Comparison of ENCODE assay signal across 14 cellular contexts in the genomic region with DNA sequence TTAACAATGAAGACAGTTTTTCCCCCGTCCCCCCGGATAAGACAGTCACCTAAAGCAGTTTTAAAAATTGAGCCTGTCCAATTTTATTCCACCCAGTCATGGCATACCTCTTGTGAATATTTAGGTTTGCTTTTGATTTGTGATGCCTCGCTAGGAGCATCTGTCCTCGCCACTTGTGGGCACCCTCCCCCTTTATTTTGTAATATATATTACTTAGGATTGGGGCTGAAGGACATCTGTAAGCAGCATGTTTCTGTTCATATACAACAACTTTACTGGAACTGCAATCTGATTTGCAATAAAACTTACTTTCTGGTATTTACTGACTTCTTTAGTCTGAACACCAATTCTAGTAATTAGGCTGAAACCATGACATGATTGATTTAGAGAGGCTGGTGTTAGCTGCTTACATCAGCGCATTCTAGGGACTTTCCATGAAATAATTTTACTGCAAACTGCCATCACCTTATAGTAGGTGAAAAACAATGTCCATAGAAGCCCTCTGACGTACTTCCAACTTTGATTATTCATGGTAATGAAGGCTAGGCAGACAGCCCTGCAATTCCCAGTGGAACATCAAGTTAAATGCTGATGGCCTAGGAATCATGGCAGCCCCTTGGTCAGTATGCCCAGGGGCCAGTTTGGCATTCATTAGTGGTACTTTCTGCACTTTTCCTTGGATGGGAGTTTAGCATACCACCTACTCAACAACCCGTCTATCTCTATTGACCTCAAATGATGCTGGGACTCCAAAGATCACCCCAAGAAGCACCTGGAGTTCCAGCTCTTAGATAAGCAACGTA.
DNase-seq lines count a peak whose midpoint lies in the region; ATAC-seq and TF ChIP-seq lines count a peak whose summit lies in the region.
"Had no signal": no experiment of that assay in that cellular context is flagged by ENCODE, and none has a peak within 500 bp of the region (broad histone marks: within the 10 kb centered on the region; RNA-seq: fewer than 3 reads in every experiment).

No MANE protein-coding gene starts in this region.

- peak; percentile 27 for ATAC-seq in activated CD8-positive, alpha-beta T cell treated with anti-CD3 and anti-CD28 coated beads for 36 hours
- no peak for ATAC-seq in activated CD8-positive, alpha-beta T cell treated with anti-CD3 and anti-CD28 coated beads, Interleukin-2, amount 10 ng/mL, durations not matched to agents 7 days and 5 days
- ATAC-seq in left lobe of liver = no peak

- H3K9me3 ChIP-seq in HEK293 (ENCODE audit: control insufficient read depth, insufficient read depth, low read depth, low read length) (no peaks in the 10 kb centered on the region), Loucy (ENCODE audit: insufficient read depth, low read depth, low read length) (peaks cover 14% of the 10 kb centered on the region; the same call in 1 of the 2 replicates)

- TF ChIP-seq CTCF in activated CD8-positive, alpha-beta T cell treated with anti-CD3 and anti-CD28 coated beads for 36 hours (IDR thresholded peaks at IDR 0.05) = no peak
- no peak for TF ChIP-seq CTCF in HEK293 (tag by site-specific recombination; IDR thresholded peaks at IDR 0.05)
- peak; percentile 51 for TF ChIP-seq CTCF in Loucy (conservative IDR thresholded peaks at IDR 0.05; ENCODE audit: low read length)
- peak; percentile 33 for TF ChIP-seq CTCF in osteocyte (IDR thresholded peaks at IDR 0.05)

- POLR2A ChIA-PET in activated CD8-positive, alpha-beta T cell treated with anti-CD3 and anti-CD28 coated beads for 36 hours (lab: Charles Lee) = interaction anchor here (0.6 kb wide), 1 partner anchor 23 kb away, joined by 4 read pairs; no protein-coding TSS in a partner anchor
- POLR2A ChIA-PET in activated CD8-positive, alpha-beta T cell treated with anti-CD3 and anti-CD28 coated beads, Interleukin-2, amount 10 ng/mL, durations not matched to agents 7 days and 5 days (lab: Charles Lee) = no interaction called here
- POLR2A ChIA-PET in HEK293 (lab: Yijun Ruan, JAX) = no interaction called here

- DNase-seq in activated CD8-positive, alpha-beta T cell treated with anti-CD3 and anti-CD28 coated beads for 36 hours = no peak
- no peak for DNase-seq in activated CD8-positive, alpha-beta T cell treated with anti-CD3 and anti-CD28 coated beads, Interleukin-2, amount 10 ng/mL, durations not matched to agents 7 days and 5 days
- DNase-seq in osteocyte (ENCODE audit: extremely low spot score, unreplicated experiment) (no peak), SIG-M5 treated with dmso at 0.1 percent for 504 hours (lab: John Stamatoyannopoulos, UW; ENCODE audit: unreplicated experiment) (no peak), DMS114 treated with DMSO at 0.1 percent for 48 hours (lab: John Stamatoyannopoulos, UW; ENCODE audit: unreplicated experiment) (no peak), left lobe of liver (ENCODE audit: low spot score) (no peak)
- DNase-seq: ACHN, DMS79, hypothalamus, mesendoderm, NCI-H187, posterior cingulate gyrus had no signal

- no peaks in the 10 kb centered on the region for H3K79me2 ChIP-seq in Loucy (ENCODE audit: insufficient read depth, low read length)

- no peak overlapping the region for H3K27ac ChIP-seq in HEK293 (ENCODE audit: extremely low read depth, low read depth, low read length)

- intact Hi-C loops in activated CD8-positive, alpha-beta T cell treated with anti-CD3 and anti-CD28 coated beads for 36 hours (cut with micrococcal nuclease) = no loop called here

- H3K4me1 Mint-ChIP-seq in activated CD8-positive, alpha-beta T cell treated with anti-CD3 and anti-CD28 coated beads for 36 hours (ENCODE audit: low read depth) = no peaks in the 10 kb centered on the region
- H3K4me1 Mint-ChIP-seq in activated CD8-positive, alpha-beta T cell treated with anti-CD3 and anti-CD28 coated beads, Interleukin-2, amount 10 ng/mL, durations not matched to agents 7 days and 5 days (ENCODE audit: low read depth) = no peaks in the 10 kb centered on the region
- H3K4me1 Mint-ChIP-seq in osteocyte (ENCODE audit: unreplicated experiment) = peaks cover 13% of the 10 kb centered on the region

- no peak overlapping the region for H2AFZ ChIP-seq in Loucy (ENCODE audit: low read length)

- no peaks in the 10 kb centered on the region for H3K36me3 Mint-ChIP-seq in activated CD8-positive, alpha-beta T cell treated with anti-CD3 and anti-CD28 coated beads for 36 hours (ENCODE audit: low read depth)
- H3K36me3 Mint-ChIP-seq in activated CD8-positive, alpha-beta T cell treated with anti-CD3 and anti-CD28 coated beads, Interleukin-2, amount 10 ng/mL, durations not matched to agents 7 days and 5 days (ENCODE audit: low read depth) = no peaks in the 10 kb centered on the region
- H3K36me3 Mint-ChIP-seq in osteocyte (ENCODE audit: unreplicated experiment) = peaks cover 2% of the 10 kb centered on the region

- H3K4me3 Mint-ChIP-seq in activated CD8-positive, alpha-beta T cell treated with anti-CD3 and anti-CD28 coated beads for 36 hours = no peak overlapping the region
- H3K4me3 Mint-ChIP-seq in activated CD8-positive, alpha-beta T cell treated with anti-CD3 and anti-CD28 coated beads, Interleukin-2, amount 10 ng/mL, durations not matched to agents 7 days and 5 days = no peak overlapping the region
- no peak overlapping the region for H3K4me3 Mint-ChIP-seq in osteocyte (ENCODE audit: unreplicated experiment)

- H3K36me3 ChIP-seq in HEK293 (ENCODE audit: control insufficient read depth in 2 of 2, insufficient read depth in 1 of 2, low read length in 2 of 2) = no peaks in the 10 kb centered on the region
- no peaks in the 10 kb centered on the region; the same call in 1 of the 2 replicates for H3K36me3 ChIP-seq in Loucy (ENCODE audit: insufficient read depth, low read length)

- H3K4me3 ChIP-seq in HEK293 (ENCODE audit: low read depth, low read length) (no peak overlapping the region), Loucy (ENCODE audit: low read length, poor library complexity, severe bottlenecking) (no peak overlapping the region)

- H3K4me2 ChIP-seq in Loucy (ENCODE audit: low read depth, low read length, poor library complexity, severe bottlenecking) = no peak overlapping the region

- CTCF ChIA-PET in activated CD8-positive, alpha-beta T cell treated with anti-CD3 and anti-CD28 coated beads for 36 hours (lab: Charles Lee) = no interaction called here
- CTCF ChIA-PET in activated CD8-positive, alpha-beta T cell treated with anti-CD3 and anti-CD28 coated beads, Interleukin-2, amount 10 ng/mL, durations not matched to agents 7 days and 5 days (lab: Charles Lee) = no interaction called here
- CTCF ChIA-PET in HEK293 (lab: Yijun Ruan, JAX) = interaction anchor here (0.6 to 2.1 kb wide), 3 partner anchors 10 to 1417 kb away, joined by 3 to 15 read pairs (median 4); no protein-coding TSS in a partner anchor

- no peaks in the 10 kb centered on the region for H3K9me2 ChIP-seq in Loucy (replicated peaks; ENCODE audit: low read depth, low read length)

- H3K4me1 ChIP-seq in HEK293 (ENCODE audit: control insufficient read depth, insufficient read depth, low read length) (no peaks in the 10 kb centered on the region), Loucy (ENCODE audit: insufficient read depth, low read length, poor library complexity, severe bottlenecking) (peaks cover 9% of the 10 kb centered on the region)

- no peak overlapping the region for H3K27ac Mint-ChIP-seq in activated CD8-positive, alpha-beta T cell treated with anti-CD3 and anti-CD28 coated beads for 36 hours
- H3K27ac Mint-ChIP-seq in activated CD8-positive, alpha-beta T cell treated with anti-CD3 and anti-CD28 coated beads, Interleukin-2, amount 10 ng/mL, durations not matched to agents 7 days and 5 days = no peak overlapping the region
- H3K27ac Mint-ChIP-seq in osteocyte (ENCODE audit: unreplicated experiment) = no peak overlapping the region

- no peaks in the 10 kb centered on the region for H3F3A ChIP-seq in Loucy (ENCODE audit: low read depth)

- peaks cover 3% of the 10 kb centered on the region for H3K27me3 Mint-ChIP-seq in activated CD8-positive, alpha-beta T cell treated with anti-CD3 and anti-CD28 coated beads for 36 hours
- peaks cover 2% of the 10 kb centered on the region for H3K27me3 Mint-ChIP-seq in activated CD8-positive, alpha-beta T cell treated with anti-CD3 and anti-CD28 coated beads, Interleukin-2, amount 10 ng/mL, durations not matched to agents 7 days and 5 days (ENCODE audit: low read depth)
- H3K27me3 Mint-ChIP-seq in osteocyte (ENCODE audit: unreplicated experiment) = no peaks in the 10 kb centered on the region

- H3K27me3 ChIP-seq in Loucy (ENCODE audit: insufficient read depth, low read length, poor library complexity, severe bottlenecking) = no peaks in the 10 kb centered on the region

- no peak overlapping the region for H3K9ac ChIP-seq in Loucy (ENCODE audit: low read depth, low read length, poor library complexity, severe bottlenecking)

- H4K20me1 ChIP-seq in Loucy (ENCODE audit: insufficient read depth, low read length, poor library complexity, severe bottlenecking) = no peaks in the 10 kb centered on the region

- H3K9me3 Mint-ChIP-seq in activated CD8-positive, alpha-beta T cell treated with anti-CD3 and anti-CD28 coated beads for 36 hours = peaks cover 6% of the 10 kb centered on the region
- peaks cover 9% of the 10 kb centered on the region for H3K9me3 Mint-ChIP-seq in activated CD8-positive, alpha-beta T cell treated with anti-CD3 and anti-CD28 coated beads, Interleukin-2, amount 10 ng/mL, durations not matched to agents 7 days and 5 days (ENCODE audit: insufficient read depth)
- peaks cover 21% of the 10 kb centered on the region for H3K9me3 Mint-ChIP-seq in osteocyte (ENCODE audit: unreplicated experiment)

TF ChIP-seq in HEK293, 187 proteins besides CTCF, POLR2A, EP300 and RAD21 (continues in another document):
- TF ChIP-seq, protein P1, sequence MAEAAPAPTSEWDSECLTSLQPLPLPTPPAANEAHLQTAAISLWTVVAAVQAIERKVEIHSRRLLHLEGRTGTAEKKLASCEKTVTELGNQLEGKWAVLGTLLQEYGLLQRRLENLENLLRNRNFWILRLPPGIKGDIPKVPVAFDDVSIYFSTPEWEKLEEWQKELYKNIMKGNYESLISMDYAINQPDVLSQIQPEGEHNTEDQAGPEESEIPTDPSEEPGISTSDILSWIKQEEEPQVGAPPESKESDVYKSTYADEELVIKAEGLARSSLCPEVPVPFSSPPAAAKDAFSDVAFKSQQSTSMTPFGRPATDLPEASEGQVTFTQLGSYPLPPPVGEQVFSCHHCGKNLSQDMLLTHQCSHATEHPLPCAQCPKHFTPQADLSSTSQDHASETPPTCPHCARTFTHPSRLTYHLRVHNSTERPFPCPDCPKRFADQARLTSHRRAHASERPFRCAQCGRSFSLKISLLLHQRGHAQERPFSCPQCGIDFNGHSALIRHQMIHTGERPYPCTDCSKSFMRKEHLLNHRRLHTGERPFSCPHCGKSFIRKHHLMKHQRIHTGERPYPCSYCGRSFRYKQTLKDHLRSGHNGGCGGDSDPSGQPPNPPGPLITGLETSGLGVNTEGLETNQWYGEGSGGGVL (tag by site-specific recombination; IDR thresholded peaks at IDR 0.05) = no peak

Comparison
In these comparisons a context has a peak if more than half of its experiments do, and no peak if none do; other contexts are left out.
1. CTCF ChIP-seq: peak in Loucy (single experiment) and osteocyte (single experiment); none in activated CD8-positive, alpha-beta T cell treated with anti-CD3 and anti-CD28 coated beads for 36 hours (single experiment) and HEK293 (single experiment).